Comparison of ENCODE assay signal across 1 cellular context in genomic region chr5:35050541-35051126, GRCh38.
A peak's percentile ranks its signal among the peaks of the same experiment; 100 is the strongest.
TF ChIP-seq lines count a peak whose summit lies in the region.

No MANE protein-coding gene starts in this region.

TF ChIP-seq in HepG2, 621 proteins besides CTCF, POLR2A, EP300 and RAD21 (continued from another document):
- no peak for TF ChIP-seq SIN3B (IDR thresholded peaks at IDR 0.05; ENCODE audit: low read length)
- TF ChIP-seq GFI1 (CRISPR knock-in tag; IDR thresholded peaks at IDR 0.05; ENCODE audit: borderline replicate concordance), result peak; percentile 81
- no peak for TF ChIP-seq RFX1 (IDR thresholded peaks at IDR 0.05)
- no peak for TF ChIP-seq ZNF879 (CRISPR knock-in tag; IDR thresholded peaks at IDR 0.05)
- TF ChIP-seq ZFP1 (CRISPR knock-in tag; IDR thresholded peaks at IDR 0.05), result no peak
- peak; percentile 51 for TF ChIP-seq FOXA3 (CRISPR knock-in tag; IDR thresholded peaks at IDR 0.05)
- no peak for TF ChIP-seq ZNF512B (CRISPR knock-in tag; IDR thresholded peaks at IDR 0.05; ENCODE audit: borderline replicate concordance)
- no peak for TF ChIP-seq ZNF891 (CRISPR knock-in tag; IDR thresholded peaks at IDR 0.05)
